1 cellular context compared by ENCODE assay signal in genomic region chr11:6156628-6157367, GRCh38.
A peak's percentile ranks its signal among the peaks of the same experiment; 100 is the strongest.
TF ChIP-seq lines count a peak whose summit lies in the region.

No MANE protein-coding gene starts in this region.

TF ChIP-seq in HepG2, 621 proteins besides CTCF, POLR2A, EP300 and RAD21:
- TF ChIP-seq ZMAT5 (CRISPR knock-in tag; IDR thresholded peaks at IDR 0.05; ENCODE audit: borderline replicate concordance, low read depth): no peak
- TF ChIP-seq MTA3 (CRISPR knock-in tag; IDR thresholded peaks at IDR 0.05): no peak
- TF ChIP-seq ZNF281 (CRISPR knock-in tag; IDR thresholded peaks at IDR 0.05; ENCODE audit: borderline replicate concordance): peak; percentile 51; the same call in 1 of the 2 replicates
- TF ChIP-seq ZNF142 (CRISPR knock-in tag; IDR thresholded peaks at IDR 0.05): no peak
- TF ChIP-seq ARID4A (CRISPR knock-in tag; IDR thresholded peaks at IDR 0.05; ENCODE audit: borderline replicate concordance): no peak
- no peak for TF ChIP-seq NBN (conservative IDR thresholded peaks at IDR 0.05)
- no peak for TF ChIP-seq SRF (IDR thresholded peaks at IDR 0.05; ENCODE audit: low read depth, low read length)
- no peak for TF ChIP-seq ZNF354B (CRISPR knock-in tag; IDR thresholded peaks at IDR 0.05)
- no peak for TF ChIP-seq USF2 (IDR thresholded peaks at IDR 0.05; ENCODE audit: low read depth, low read length)
- peak; percentile 18; the same call in 1 of the 2 replicates for TF ChIP-seq USF2 (CRISPR knock-in tag; IDR thresholded peaks at IDR 0.05; ENCODE audit: borderline replicate concordance)
- peak; percentile 81; the same call in 1 of the 2 replicates for TF ChIP-seq ZNF563 (CRISPR knock-in tag; IDR thresholded peaks at IDR 0.05)
- no peak for TF ChIP-seq SNAPC2 (CRISPR knock-in tag; IDR thresholded peaks at IDR 0.05)
- TF ChIP-seq KLF12 (CRISPR knock-in tag; IDR thresholded peaks at IDR 0.05; ENCODE audit: borderline replicate concordance): no peak
- TF ChIP-seq JDP2 (CRISPR knock-in tag; IDR thresholded peaks at IDR 0.05; ENCODE audit: borderline replicate concordance): no peak
- TF ChIP-seq HBP1 (CRISPR knock-in tag; IDR thresholded peaks at IDR 0.05; ENCODE audit: low read depth): no peak
- TF ChIP-seq ZNF225 (CRISPR knock-in tag; IDR thresholded peaks at IDR 0.05): no peak
- no peak for TF ChIP-seq CCAR2 (optimal IDR thresholded peaks at IDR 0.05; ENCODE audit: low read depth, low read length)
- no peak for TF ChIP-seq ZNF879 (CRISPR knock-in tag; IDR thresholded peaks at IDR 0.05)
- TF ChIP-seq MAFF (IDR thresholded peaks at IDR 0.05; ENCODE audit: low read depth, low read length): no peak
- no peak for TF ChIP-seq U2AF1 (optimal IDR thresholded peaks at IDR 0.05; ENCODE audit: low read depth, low read length)
- no peak for TF ChIP-seq PLRG1 (conservative IDR thresholded peaks at IDR 0.05)
